Comparison of ENCODE assay signal across 8 cellular contexts in the genomic region with DNA sequence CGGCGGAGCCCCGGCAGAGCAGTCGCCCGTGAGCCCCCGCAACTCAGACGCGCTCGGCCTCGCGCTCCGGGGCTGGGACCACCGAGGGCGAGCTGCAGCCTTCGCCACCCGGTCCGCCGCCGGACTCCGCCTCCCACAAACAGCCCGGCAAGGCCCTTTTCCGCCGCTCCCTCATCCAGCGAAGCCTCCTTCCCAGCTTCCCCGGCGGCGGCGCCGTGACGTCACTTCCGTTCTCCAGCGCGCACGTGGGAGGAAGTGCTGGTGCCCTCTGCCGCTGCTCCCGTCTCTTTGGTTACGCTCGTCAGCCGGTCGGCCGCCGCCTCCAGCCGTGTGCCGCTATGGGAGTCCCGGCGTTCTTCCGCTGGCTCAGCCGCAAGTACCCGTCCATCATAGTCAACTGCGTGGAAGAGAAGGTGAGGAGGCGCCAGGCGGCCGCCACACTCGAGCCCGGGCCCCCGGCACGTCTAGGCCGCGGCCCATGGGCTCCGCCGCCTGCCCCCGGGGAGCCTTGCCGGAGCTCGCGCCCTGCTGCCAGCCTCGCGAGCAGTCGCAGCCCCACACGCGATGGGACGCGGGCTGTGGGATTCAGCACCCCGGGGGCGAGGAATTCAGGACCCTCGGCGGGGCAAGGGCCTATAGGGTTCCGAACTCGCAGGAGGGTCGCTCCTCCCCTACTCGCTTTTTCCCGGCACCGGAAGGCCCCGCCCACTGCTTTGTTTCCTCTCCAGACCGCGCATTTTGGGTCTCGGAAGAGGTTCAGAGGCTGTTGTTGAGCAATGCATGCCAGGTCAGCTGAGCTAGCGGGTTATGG. TPM values are rescaled to one million over a fixed set of nuclear protein-coding genes. Genes with fewer than 3 reads are reported as not detected.
DNase-seq lines count a peak whose midpoint lies in the region; ATAC-seq and TF ChIP-seq lines count a peak whose summit lies in the region.

A gene with protein sequence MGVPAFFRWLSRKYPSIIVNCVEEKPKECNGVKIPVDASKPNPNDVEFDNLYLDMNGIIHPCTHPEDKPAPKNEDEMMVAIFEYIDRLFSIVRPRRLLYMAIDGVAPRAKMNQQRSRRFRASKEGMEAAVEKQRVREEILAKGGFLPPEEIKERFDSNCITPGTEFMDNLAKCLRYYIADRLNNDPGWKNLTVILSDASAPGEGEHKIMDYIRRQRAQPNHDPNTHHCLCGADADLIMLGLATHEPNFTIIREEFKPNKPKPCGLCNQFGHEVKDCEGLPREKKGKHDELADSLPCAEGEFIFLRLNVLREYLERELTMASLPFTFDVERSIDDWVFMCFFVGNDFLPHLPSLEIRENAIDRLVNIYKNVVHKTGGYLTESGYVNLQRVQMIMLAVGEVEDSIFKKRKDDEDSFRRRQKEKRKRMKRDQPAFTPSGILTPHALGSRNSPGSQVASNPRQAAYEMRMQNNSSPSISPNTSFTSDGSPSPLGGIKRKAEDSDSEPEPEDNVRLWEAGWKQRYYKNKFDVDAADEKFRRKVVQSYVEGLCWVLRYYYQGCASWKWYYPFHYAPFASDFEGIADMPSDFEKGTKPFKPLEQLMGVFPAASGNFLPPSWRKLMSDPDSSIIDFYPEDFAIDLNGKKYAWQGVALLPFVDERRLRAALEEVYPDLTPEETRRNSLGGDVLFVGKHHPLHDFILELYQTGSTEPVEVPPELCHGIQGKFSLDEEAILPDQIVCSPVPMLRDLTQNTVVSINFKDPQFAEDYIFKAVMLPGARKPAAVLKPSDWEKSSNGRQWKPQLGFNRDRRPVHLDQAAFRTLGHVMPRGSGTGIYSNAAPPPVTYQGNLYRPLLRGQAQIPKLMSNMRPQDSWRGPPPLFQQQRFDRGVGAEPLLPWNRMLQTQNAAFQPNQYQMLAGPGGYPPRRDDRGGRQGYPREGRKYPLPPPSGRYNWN (plus strand): TSS at position 271 of the 811 bp plus-strand sequence. CDS start 68 bp downstream, at position 339.

- peaks cover 3% of the 10 kb centered on the region for H3K9me3 Mint-ChIP-seq in activated T-cell treated with anti-CD3 and anti-CD28 coated beads, Interleukin-2, amount 50 U/mL, for 24 hours

- H3K4me1 Mint-ChIP-seq in activated T-cell treated with anti-CD3 and anti-CD28 coated beads, Interleukin-2, amount 50 U/mL, for 24 hours (ENCODE audit: low read depth), result peaks cover 51% of the 10 kb centered on the region

- H3K36me3 ChIP-seq in PC-9 (ENCODE audit: low read depth) (0 out of 2 replicates have a peak, but pooled peaks cover 2% of the 10 kb centered on the region), esophagus (ENCODE audit: control insufficient read depth in 2 of 2, insufficient read depth in 2 of 2, low read length in 1 of 2) (no peaks in the 10 kb centered on the region), muscle layer of colon (ENCODE audit: insufficient read depth, low read length) (no peaks in the 10 kb centered on the region)

- in situ Hi-C loops in KBM-7 (cut with MboI; ENCODE audit: low pct_unique_long_range_greater_than_20kb, low sequenced_read_pairs), result no loop called here

- H3K36me3 Mint-ChIP-seq in activated T-cell treated with anti-CD3 and anti-CD28 coated beads, Interleukin-2, amount 50 U/mL, for 24 hours (ENCODE audit: low read depth), result peaks cover 50% of the 10 kb centered on the region

- H3K27me3 ChIP-seq in PC-9 (ENCODE audit: insufficient read depth, low read depth) (no peaks in the 10 kb centered on the region), esophagus (ENCODE audit: control insufficient read depth in 1 of 2, insufficient read depth in 2 of 2, low read length in 2 of 2) (no peaks in the 10 kb centered on the region), muscle layer of colon (ENCODE audit: control insufficient read depth in 1 of 2, insufficient read depth in 2 of 2, low read length in 2 of 2) (no peaks in the 10 kb centered on the region)

- DNase-seq in DMS53 (lab: John Stamatoyannopoulos, UW), result peak; percentile 97
- peak; percentile 95 for DNase-seq in KBM-7
- peak; percentile 86 to 95 for DNase-seq in PC-9
- peak; percentile 98 for DNase-seq in activated T-cell treated with anti-CD3 and anti-CD28 coated beads, Interleukin-2, amount 50 U/mL, for 24 hours
- DNase-seq in stimulated activated CD8-positive, alpha-beta memory T cell treated with anti-CD3 and anti-CD28 coated beads, Interleukin-7, amount 100 ng/mL, for 24 hours (ENCODE audit: low read depth), result peak; percentile 93

- BruUV-seq in PC-9 (replicated peaks; lab: Mats Ljungman, UMichigan), result TSS peak; percentile 62

- H3K27ac ChIP-seq in PC-9, result peak within 1 kb of the TSS; percentile 67
- peak within 1 kb of the TSS; percentile 94 to 95 for H3K27ac ChIP-seq in esophagus (ENCODE audit: low read depth in 2 of 2, low read length in 1 of 2)
- H3K27ac ChIP-seq in muscle layer of colon (ENCODE audit: low read depth, low read length), result peak within 1 kb of the TSS; percentile 97

- H3K4me2 ChIP-seq in PC-9, result peak within 1 kb of the TSS; percentile 87

- H3K4me1 ChIP-seq in PC-9 (replicated peaks; ENCODE audit: insufficient read depth) (peaks cover 13% of the 10 kb centered on the region), esophagus (ENCODE audit: control insufficient read depth in 2 of 2, insufficient read depth in 2 of 2, low read length in 1 of 2) (peaks cover 0 to 2% of the 10 kb centered on the region in 2 donors), muscle layer of colon (ENCODE audit: insufficient read depth, low read length) (peaks cover 16% of the 10 kb centered on the region)

- no peaks in the 10 kb centered on the region for H3F3A ChIP-seq in PC-9 (ENCODE audit: insufficient read depth, low read depth)

- ATAC-seq in GM21717 (IDR thresholded peaks at IDR 0.05; ENCODE audit: unreplicated experiment), result peak; percentile 94

- peak within 1 kb of the TSS; percentile 100 for H3K27ac Mint-ChIP-seq in activated T-cell treated with anti-CD3 and anti-CD28 coated beads, Interleukin-2, amount 50 U/mL, for 24 hours

- peaks cover 18% of the 10 kb centered on the region for H4K20me1 ChIP-seq in PC-9 (ENCODE audit: insufficient read depth)

- CTCF ChIA-PET in PC-9 (lab: Charles Lee), result no interaction called here

- no peaks in the 10 kb centered on the region for H3K27me3 Mint-ChIP-seq in activated T-cell treated with anti-CD3 and anti-CD28 coated beads, Interleukin-2, amount 50 U/mL, for 24 hours

- intact Hi-C loops in PC-9 (cut with micrococcal nuclease; ENCODE audit: unreplicated experiment), result no loop called here

- peaks cover 24% of the 10 kb centered on the region for H3K79me2 ChIP-seq in PC-9 (ENCODE audit: low read depth)

- POLR2A ChIA-PET in PC-9 (lab: Charles Lee; ENCODE audit: unreplicated experiment), result interaction anchor here (0.5 to 0.7 kb wide), 3 partner anchors 41 to 517 kb away, joined by 3 to 4 read pairs (median 3); no protein-coding TSS in a partner anchor

- H3K4me3 ChIP-seq in PC-9 (peak within 1 kb of the TSS; percentile 70), esophagus (ENCODE audit: low read depth in 1 of 2, low read length in 2 of 2) (peak within 1 kb of the TSS; percentile 66 to 90), muscle layer of colon (ENCODE audit: low read depth in 1 of 2, low read length in 2 of 2) (peak within 1 kb of the TSS; percentile 83 to 94)

- H2AFZ ChIP-seq in PC-9, result peak within 1 kb of the TSS; percentile 90

- peak within 1 kb of the TSS; percentile 65 for H3K9ac ChIP-seq in muscle layer of colon (ENCODE audit: low read length)

- no peak for TF ChIP-seq CTCF in PC-9 (conservative IDR thresholded peaks at IDR 0.05)

- 0% methylated on average over 79 to 87 of the region's 87 CpGs for WGBS in esophagus, 2 donors

- no peaks in the 10 kb centered on the region for H3K9me3 ChIP-seq in PC-9 (ENCODE audit: insufficient read depth, low read depth)
- no peaks in the 10 kb centered on the region for H3K9me3 ChIP-seq in esophagus (ENCODE audit: control insufficient read depth in 2 of 2, insufficient read depth in 1 of 2, low read depth in 1 of 2, low read length in 1 of 2)
- H3K9me3 ChIP-seq in muscle layer of colon (ENCODE audit: low read length), result no peaks in the 10 kb centered on the region

- peak within 1 kb of the TSS; percentile 97 for H3K4me3 Mint-ChIP-seq in activated T-cell treated with anti-CD3 and anti-CD28 coated beads, Interleukin-2, amount 50 U/mL, for 24 hours

- no peaks in the 10 kb centered on the region for H3K9me2 ChIP-seq in PC-9 (ENCODE audit: insufficient read depth)

RNA-seq across cellular contexts. Expression of the gene that starts here (rescaled TPM):
- total RNA-seq in PC-9 (2021), result 70.4 and 78.3 TPM in 2 replicates
- 10 to 100 TPM in 1 of 2 donors, 1 to 10 TPM in 1; 5.2 to 20.1 TPM for polyA plus RNA-seq in esophagus

Comparison
In these comparisons a context has a peak if more than half of its experiments do, and no peak if none do; other contexts are left out.
1. Peak in every context shown above with its lines: DNase-seq, ATAC-seq, H3K4me3 ChIP-seq and H3K27ac ChIP-seq.